In the genomic region with DNA sequence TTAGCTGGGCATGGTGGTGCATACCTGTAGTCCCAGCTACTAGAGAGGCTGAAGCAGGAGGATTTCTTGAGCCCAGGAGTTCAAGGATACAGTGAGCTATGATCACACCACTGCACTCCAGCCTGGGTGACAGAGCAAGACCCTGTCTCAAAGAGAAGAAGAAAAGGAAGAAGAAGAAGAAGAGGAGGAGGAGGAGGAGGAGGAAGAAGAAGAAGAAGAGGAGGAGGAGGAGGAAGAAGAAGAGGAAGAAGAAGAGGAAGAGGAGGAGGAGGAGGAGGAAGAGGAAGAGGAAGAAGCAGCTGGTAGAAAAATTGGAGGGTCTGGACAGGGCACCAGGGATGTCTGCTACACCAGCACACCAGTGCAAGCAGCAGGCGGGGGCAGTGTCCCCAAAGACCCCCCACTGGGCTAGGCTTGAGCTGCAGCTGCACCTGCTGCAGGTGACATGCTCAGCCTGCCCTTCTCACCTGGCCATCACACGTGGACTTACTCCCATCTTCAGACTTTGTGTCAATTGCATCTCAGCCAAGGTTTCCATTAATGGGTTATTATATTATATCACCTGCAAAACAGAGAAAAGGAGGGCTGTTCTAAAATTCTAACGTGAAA, we compare ENCODE assay signal across 19 cellular contexts.
"Had no signal": no experiment of that assay in that cellular context is flagged by ENCODE, and none has a peak within 500 bp of the region (broad histone marks: within the 10 kb centered on the region; RNA-seq: fewer than 3 reads in every experiment).

No MANE protein-coding gene starts in this region.

- H3K27me3 Mint-ChIP-seq: stimulated activated memory B cell treated with anti-CD40 and anti-IgM and Interleukin-4, amounts not matched to agents 10 μg/mL and 1 μg/mL and 100 μg/mL, for 72 hours had no signal

- H3K4me3 Mint-ChIP-seq: natural killer cell; neural crest cell; stimulated activated memory B cell treated with anti-CD40 and anti-IgM and Interleukin-4, amounts not matched to agents 10 μg/mL and 1 μg/mL and 100 μg/mL, for 72 hours had no signal

- H3K4me1 Mint-ChIP-seq: natural killer cell; stimulated activated memory B cell treated with anti-CD40 and anti-IgM and Interleukin-4, amounts not matched to agents 10 μg/mL and 1 μg/mL and 100 μg/mL, for 72 hours had no signal

- DNase-seq: dorsolateral prefrontal cortex; effector CD4-positive, alpha-beta T cell; foreskin fibroblast; gastrocnemius medialis; left ventricle myocardium superior; lower lobe of right lung; natural killer cell; right cardiac atrium; spleen; stimulated activated CD4-positive, alpha-beta T cell treated with anti-CD3 and anti-CD28 coated beads, Interleukin-4, amount 100 ng/mL, for 4 hours; stimulated activated naive CD8-positive, alpha-beta T cell treated with anti-CD3 and anti-CD28 coated beads, Interleukin-15, Interleukin-2, amounts not matched to agents 100 U/mL and 50 U/mL, for 24 hours; substantia nigra; testis; tibial artery had no signal

- H3K4me3 ChIP-seq: dorsolateral prefrontal cortex, gastrocnemius medialis, lower lobe of right lung, prostate gland, skin epidermis, spleen, testis, tibial artery, upper lobe of left lung had no signal

- H3K4me1 ChIP-seq: gastrocnemius medialis, lower lobe of right lung, prostate gland, spleen, testis, tibial artery, upper lobe of left lung had no signal

- H3K27me3 ChIP-seq: gastrocnemius medialis, testis, upper lobe of left lung had no signal

- H3K9me3 ChIP-seq: gastrocnemius medialis, lower lobe of right lung, prostate gland, testis, tibial artery, upper lobe of left lung had no signal

- H3K27ac ChIP-seq: dorsolateral prefrontal cortex, gastrocnemius medialis, lower lobe of right lung, prostate gland, skin epidermis, spleen, testis, tibial artery, upper lobe of left lung had no signal

- H3K36me3 Mint-ChIP-seq: natural killer cell; stimulated activated memory B cell treated with anti-CD40 and anti-IgM and Interleukin-4, amounts not matched to agents 10 μg/mL and 1 μg/mL and 100 μg/mL, for 72 hours had no signal

- H3K27ac Mint-ChIP-seq: natural killer cell; stimulated activated memory B cell treated with anti-CD40 and anti-IgM and Interleukin-4, amounts not matched to agents 10 μg/mL and 1 μg/mL and 100 μg/mL, for 72 hours had no signal

- H3K36me3 ChIP-seq: gastrocnemius medialis, lower lobe of right lung, prostate gland, spleen, tibial artery, upper lobe of left lung had no signal
